Comparison of ENCODE assay signal across 9 cellular contexts in the genomic region with DNA sequence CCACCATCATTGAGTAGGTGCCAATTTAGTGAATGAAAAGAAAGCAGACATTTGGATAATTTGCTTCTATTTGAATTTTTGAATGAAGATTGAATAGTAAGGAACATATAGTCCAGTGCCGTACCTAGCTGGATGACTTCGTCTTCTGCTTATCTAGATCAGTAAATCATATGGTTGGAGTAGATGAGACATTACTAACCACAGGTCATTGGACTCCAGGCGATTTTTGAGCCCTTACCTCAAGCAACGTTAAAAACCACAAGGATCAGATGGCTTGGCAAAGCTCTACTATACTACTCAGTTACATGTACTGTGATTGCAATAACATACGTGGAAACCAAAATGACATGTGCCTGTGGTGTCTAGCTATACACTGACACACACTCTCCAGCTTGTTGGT. TPM values are rescaled to one million over a fixed set of nuclear protein-coding genes. Genes with fewer than 3 reads are reported as not detected.
DNase-seq lines count a peak whose midpoint lies in the region; ATAC-seq and TF ChIP-seq lines count a peak whose summit lies in the region.
"Had no signal": no experiment of that assay in that cellular context is flagged by ENCODE, and none has a peak within 500 bp of the region (broad histone marks: within the 10 kb centered on the region; RNA-seq: fewer than 3 reads in every experiment).

No MANE protein-coding gene starts in this region.

- TF ChIP-seq POLR2A in erythroblast (IDR thresholded peaks at IDR 0.05; ENCODE audit: low read length) (no peak), upper lobe of left lung (IDR thresholded peaks at IDR 0.05) (no peak)

- H3K36me3 ChIP-seq in RWPE2 (ENCODE audit: low read depth) (peaks cover 5% of the 10 kb centered on the region), upper lobe of left lung (no peaks in the 10 kb centered on the region)

- TF ChIP-seq EP300 in upper lobe of left lung (IDR thresholded peaks at IDR 0.05): no peak

- no peaks in the 10 kb centered on the region for H3K9me3 Mint-ChIP-seq in activated T-cell treated with anti-CD3 and anti-CD28 coated beads, Interleukin-2, amount 50 U/mL, for 72 hours
- no peaks in the 10 kb centered on the region for H3K9me3 Mint-ChIP-seq in stimulated activated memory B cell treated with anti-CD40 and anti-IgM and Interleukin-4, amounts not matched to agents 10 μg/mL and 1 μg/mL and 100 μg/mL, for 72 hours

- peak overlapping the region; percentile 92 for H3K27ac ChIP-seq in RWPE2 (ENCODE audit: poor library complexity, severe bottlenecking)
- H3K27ac ChIP-seq in upper lobe of left lung: peak overlapping the region in 1 of 4 donors; percentile 96

- H3K4me1 Mint-ChIP-seq in activated T-cell treated with anti-CD3 and anti-CD28 coated beads, Interleukin-2, amount 50 U/mL, for 72 hours (ENCODE audit: low read depth): peaks cover 34% of the 10 kb centered on the region
- H3K4me1 Mint-ChIP-seq in stimulated activated memory B cell treated with anti-CD40 and anti-IgM and Interleukin-4, amounts not matched to agents 10 μg/mL and 1 μg/mL and 100 μg/mL, for 72 hours: peaks cover 38% of the 10 kb centered on the region

- H3K4me3 Mint-ChIP-seq in activated T-cell treated with anti-CD3 and anti-CD28 coated beads, Interleukin-2, amount 50 U/mL, for 72 hours: peak overlapping the region; percentile 84 to 86
- peak overlapping the region; percentile 81 for H3K4me3 Mint-ChIP-seq in stimulated activated memory B cell treated with anti-CD40 and anti-IgM and Interleukin-4, amounts not matched to agents 10 μg/mL and 1 μg/mL and 100 μg/mL, for 72 hours

- H3K27me3 Mint-ChIP-seq in activated T-cell treated with anti-CD3 and anti-CD28 coated beads, Interleukin-2, amount 50 U/mL, for 72 hours (ENCODE audit: low read depth): no peaks in the 10 kb centered on the region
- peaks cover 7% of the 10 kb centered on the region for H3K27me3 Mint-ChIP-seq in stimulated activated memory B cell treated with anti-CD40 and anti-IgM and Interleukin-4, amounts not matched to agents 10 μg/mL and 1 μg/mL and 100 μg/mL, for 72 hours

- 77 to 79% methylated on average over 5 of the region's 5 CpGs for WGBS in upper lobe of left lung, 2 donors

- intact Hi-C loops in cardiac septum (cut with DNase I): loop anchor here (5.0 kb wide), 1 partner anchor 217 kb away; no protein-coding TSS in a partner anchor

- H3K36me3 Mint-ChIP-seq in activated T-cell treated with anti-CD3 and anti-CD28 coated beads, Interleukin-2, amount 50 U/mL, for 72 hours (ENCODE audit: insufficient read depth in 2 of 2): no peaks in the 10 kb centered on the region
- H3K36me3 Mint-ChIP-seq in stimulated activated memory B cell treated with anti-CD40 and anti-IgM and Interleukin-4, amounts not matched to agents 10 μg/mL and 1 μg/mL and 100 μg/mL, for 72 hours: no peaks in the 10 kb centered on the region

- no peak for ATAC-seq in activated T-cell treated with anti-CD3 and anti-CD28 coated beads, Interleukin-2, amount 50 U/mL, for 72 hours (replicated peaks in 1 of 2)
- peak; percentile 13; the same call in 1 of the 3 replicates for ATAC-seq in RWPE2 (ENCODE audit: low read depth)
- no peak for ATAC-seq in stimulated activated memory B cell treated with anti-CD40 and anti-IgM and Interleukin-4, amounts not matched to agents 10 μg/mL and 1 μg/mL and 100 μg/mL, for 72 hours
- no peak for ATAC-seq in upper lobe of left lung (ENCODE audit: low FRiP score in 2 of 2)

- H3K4me1 ChIP-seq in RWPE2 (ENCODE audit: insufficient read depth, poor library complexity, severe bottlenecking) (peaks cover 28% of the 10 kb centered on the region), upper lobe of left lung (peaks cover 16 to 29% (median 17%) of the 10 kb centered on the region in 4 donors)

- TF ChIP-seq CTCF in RWPE2 (IDR thresholded peaks at IDR 0.05; ENCODE audit: poor library complexity, severe bottlenecking): no peak
- no peak for TF ChIP-seq CTCF in upper lobe of left lung (IDR thresholded peaks at IDR 0.05)

- peak overlapping the region; percentile 71 for H3K4me3 ChIP-seq in RWPE2 (ENCODE audit: severe bottlenecking)
- peak overlapping the region in 2 of 4 donors; percentile 92 to 94 for H3K4me3 ChIP-seq in upper lobe of left lung
- H3K4me3 ChIP-seq: mucosa of descending colon had no signal

- DNase-seq in activated T-cell treated with anti-CD3 and anti-CD28 coated beads, Interleukin-2, amount 50 U/mL, for 72 hours: no peak
- no peak for DNase-seq in activated T-cell treated with anti-CD3 and anti-CD28 coated beads, Interleukin-2, amount 50 U/mL, for 48 hours
- DNase-seq in RWPE2 (ENCODE audit: low spot score) (no peak), erythroblast (lab: John Stamatoyannopoulos, UW) (peak; percentile 47 to 65), upper lobe of left lung (no peak), cardiac septum (ENCODE audit: low spot score) (no peak)
- no peak for DNase-seq in activated CD4-positive, CD25-positive, alpha-beta regulatory T cell (lab: John Stamatoyannopoulos, UW)

- H3K27me3 ChIP-seq in RWPE2 (ENCODE audit: insufficient read depth, poor library complexity, severe bottlenecking): no peaks in the 10 kb centered on the region
- H3K27me3 ChIP-seq in upper lobe of left lung: no peaks in the 10 kb centered on the region

- no peak overlapping the region for H3K27ac Mint-ChIP-seq in activated T-cell treated with anti-CD3 and anti-CD28 coated beads, Interleukin-2, amount 50 U/mL, for 72 hours
- H3K27ac Mint-ChIP-seq in stimulated activated memory B cell treated with anti-CD40 and anti-IgM and Interleukin-4, amounts not matched to agents 10 μg/mL and 1 μg/mL and 100 μg/mL, for 72 hours: no peak overlapping the region

- H3K9me3 ChIP-seq in RWPE2 (ENCODE audit: severe bottlenecking) (no peaks in the 10 kb centered on the region), upper lobe of left lung (no peaks in the 10 kb centered on the region)
- H3K9me3 ChIP-seq: mucosa of descending colon had no signal

RNA-seq across cellular contexts. Expression of a gene that starts 1.7 kb away (rescaled TPM):
- total RNA-seq in activated T-cell treated with anti-CD3 and anti-CD28 coated beads, Interleukin-2, amount 50 U/mL, for 72 hours: 10 to 100 TPM; 12.3 to 16.4 TPM
- total RNA-seq in upper lobe of left lung: 10 to 100 TPM in 5 of 6 donors, 1 to 10 TPM in 1; 6.2 to 33.5 (median 14.4) TPM
- 6.2 TPM for total RNA-seq in cardiac septum

RNA-seq across cellular contexts. Expression of a gene that starts 18.9 kb away (rescaled TPM):
- under 1 TPM in 1 of 2 donors, not detected in 1; 0.05 TPM for total RNA-seq in activated T-cell treated with anti-CD3 and anti-CD28 coated beads, Interleukin-2, amount 50 U/mL, for 72 hours
- total RNA-seq in upper lobe of left lung (under 1 TPM in 4 of 6 donors, not detected in 2; 0.15 to 0.59 (median 0.38) TPM), cardiac septum (0.70 TPM)

RNA-seq across cellular contexts. Expression of a gene that starts 28.6 kb away (rescaled TPM):
- total RNA-seq in activated T-cell treated with anti-CD3 and anti-CD28 coated beads, Interleukin-2, amount 50 U/mL, for 72 hours: under 1 TPM in 1 of 2 donors, not detected in 1; 0.12 TPM
- not detected for total RNA-seq in upper lobe of left lung
- not detected for total RNA-seq in cardiac septum
- total RNA-seq: mucosa of descending colon had no signal

RNA-seq across cellular contexts. Expression of a gene that starts 42.5 kb away (rescaled TPM):
- 10 to 100 TPM; 63.8 to 77.9 TPM for total RNA-seq in activated T-cell treated with anti-CD3 and anti-CD28 coated beads, Interleukin-2, amount 50 U/mL, for 72 hours
- total RNA-seq in upper lobe of left lung (1 to 10 TPM in 3 of 6 donors, under 1 TPM in 1, not detected in 2; 0.86 to 3.3 (median 3.0) TPM), cardiac septum (not detected)

Comparison
In these comparisons a context has a peak if more than half of its experiments do, and no peak if none do; other contexts are left out.
1. DNase-seq: peak in erythroblast (2 of 2); none in activated T-cell treated with anti-CD3 and anti-CD28 coated beads, Interleukin-2, amount 50 U/mL, for 72 hours (0 of 2), activated T-cell treated with anti-CD3 and anti-CD28 coated beads, Interleukin-2, amount 50 U/mL, for 48 hours (0 of 2), RWPE2 (single experiment), activated CD4-positive, CD25-positive, alpha-beta regulatory T cell (0 of 4), upper lobe of left lung (0 of 2) and cardiac septum (single experiment).